Comparison of ENCODE assay signal across 8 cellular contexts in the genomic region with DNA sequence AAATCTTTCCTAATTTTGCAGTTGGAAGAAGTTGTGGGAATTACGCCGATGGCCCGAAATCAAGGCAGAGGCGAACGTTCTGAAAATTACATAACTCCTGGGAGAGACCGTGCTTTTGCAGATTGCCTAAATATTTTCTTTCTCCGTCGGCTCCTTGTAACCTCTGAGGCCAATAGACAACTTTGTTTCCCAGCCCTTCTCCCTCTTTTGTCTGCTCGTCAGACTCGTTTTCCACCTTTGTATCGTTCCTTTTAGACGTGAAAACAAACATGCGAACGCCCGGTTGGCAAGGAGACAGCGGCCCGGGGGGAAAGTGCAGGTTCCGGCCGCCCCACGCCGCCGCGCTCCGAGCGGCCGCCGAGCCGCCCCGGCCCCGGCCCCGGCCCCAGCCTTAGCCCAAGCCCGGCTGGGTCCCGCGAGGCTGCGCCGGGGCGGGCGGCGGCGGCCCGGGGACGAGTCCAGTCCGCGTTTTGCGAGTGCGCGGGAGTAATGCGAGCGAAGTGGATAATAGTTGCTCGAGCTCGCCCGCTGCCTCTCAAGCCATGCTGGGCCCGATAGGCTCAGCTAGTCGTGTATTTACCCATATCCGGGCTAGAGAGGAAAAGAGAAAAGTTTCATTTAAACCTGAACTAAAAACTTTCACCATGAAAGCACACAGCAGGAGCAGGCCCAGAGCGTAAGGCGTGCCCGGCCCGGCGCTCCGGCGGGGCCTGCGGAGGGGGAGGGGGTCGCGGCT. TPM values are rescaled to one million over a fixed set of nuclear protein-coding genes. Genes with fewer than 3 reads are reported as not detected.
DNase-seq lines count a peak whose midpoint lies in the region; ATAC-seq and TF ChIP-seq lines count a peak whose summit lies in the region.

Gene ARID1B (plus strand): TSS at position 538 of the 736 bp plus-strand sequence. CDS start 303 bp downstream, outside the sequence.

- no peaks in the 10 kb centered on the region for H3K36me3 ChIP-seq in ovary
- H3K36me3 ChIP-seq in thoracic aorta, result no peaks in the 10 kb centered on the region

- 0% methylated on average over 60 to 65 of the region's 65 CpGs for WGBS in ovary, 3 donors

- peak; percentile 38 for TF ChIP-seq POLR2A in ovary (IDR thresholded peaks at IDR 0.05)

- H3K9me3 ChIP-seq in ovary, result no peaks in the 10 kb centered on the region
- H3K9me3 ChIP-seq in thoracic aorta, result no peaks in the 10 kb centered on the region

- H3K4me3 ChIP-seq in ovary (peak within 1 kb of the TSS; percentile 79), thoracic aorta (peak within 1 kb of the TSS; percentile 89)

- peak in 1 of 3 donors; percentile 11 for TF ChIP-seq CTCF in ovary (IDR thresholded peaks at IDR 0.05)
- TF ChIP-seq CTCF in thoracic aorta (IDR thresholded peaks at IDR 0.05), result no peak

- ATAC-seq in GM21737 (IDR thresholded peaks at IDR 0.05; ENCODE audit: unreplicated experiment) (peak; percentile 40), SK-N-SH treated with all-trans-retinoic acid at 6 μM for 48 hours (peak; percentile 68), thoracic aorta (ENCODE audit: insufficient number of reproducible peaks, low FRiP score, low read depth) (no peak)

- DNase-seq in ELF-1 (ENCODE audit: low read depth, low spot score), result peak; percentile 71
- DNase-seq in Kasumi-1 (lab: John Stamatoyannopoulos, UW), result peak; percentile 49 to 62
- DNase-seq in activated naive CD4-positive, alpha-beta T cell treated with anti-CD3 and anti-CD28 coated beads, Interleukin-2, amount 50 U/mL, for 16 hours, result peak; percentile 79
- peak; percentile 83 for DNase-seq in glomerular visceral epithelial cell (ENCODE audit: extremely low spot score)
- peak; percentile 80 to 88 (median 82) for DNase-seq in ovary
- DNase-seq in thoracic aorta (ENCODE audit: low spot score), result peak; percentile 36

- intact Hi-C loops in ovary (cut with DNase I), result loop anchor here (2.0 to 10.0 kb wide), 5 partner anchors 55 to 248 kb away; no protein-coding TSS in a partner anchor

- no peak for TF ChIP-seq EP300 in ovary (IDR thresholded peaks at IDR 0.05)

- H3K27ac ChIP-seq in ovary (peak within 1 kb of the TSS; percentile 96 to 100), thoracic aorta (peak within 1 kb of the TSS; percentile 93 to 94)

- H3K27me3 ChIP-seq in ovary, result no peaks in the 10 kb centered on the region
- H3K27me3 ChIP-seq in thoracic aorta (replicated peaks; ENCODE audit: insufficient read depth), result no peaks in the 10 kb centered on the region

- peaks cover 2% of the 10 kb centered on the region for H3K4me1 ChIP-seq in ovary (ENCODE audit: insufficient read depth)
- H3K4me1 ChIP-seq in thoracic aorta (ENCODE audit: control insufficient read depth in 1 of 2, low read depth in 2 of 2), result peaks cover 19 to 40% of the 10 kb centered on the region in 2 donors

TF ChIP-seq in SK-N-SH treated with all-trans-retinoic acid at 6 μM for 48 hours, 23 proteins besides CTCF, POLR2A, EP300 and RAD21:
- TF ChIP-seq, protein P1, sequence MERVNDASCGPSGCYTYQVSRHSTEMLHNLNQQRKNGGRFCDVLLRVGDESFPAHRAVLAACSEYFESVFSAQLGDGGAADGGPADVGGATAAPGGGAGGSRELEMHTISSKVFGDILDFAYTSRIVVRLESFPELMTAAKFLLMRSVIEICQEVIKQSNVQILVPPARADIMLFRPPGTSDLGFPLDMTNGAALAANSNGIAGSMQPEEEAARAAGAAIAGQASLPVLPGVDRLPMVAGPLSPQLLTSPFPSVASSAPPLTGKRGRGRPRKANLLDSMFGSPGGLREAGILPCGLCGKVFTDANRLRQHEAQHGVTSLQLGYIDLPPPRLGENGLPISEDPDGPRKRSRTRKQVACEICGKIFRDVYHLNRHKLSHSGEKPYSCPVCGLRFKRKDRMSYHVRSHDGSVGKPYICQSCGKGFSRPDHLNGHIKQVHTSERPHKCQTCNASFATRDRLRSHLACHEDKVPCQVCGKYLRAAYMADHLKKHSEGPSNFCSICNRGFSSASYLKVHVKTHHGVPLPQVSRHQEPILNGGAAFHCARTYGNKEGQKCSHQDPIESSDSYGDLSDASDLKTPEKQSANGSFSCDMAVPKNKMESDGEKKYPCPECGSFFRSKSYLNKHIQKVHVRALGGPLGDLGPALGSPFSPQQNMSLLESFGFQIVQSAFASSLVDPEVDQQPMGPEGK (CRISPR knock-in tag; IDR thresholded peaks at IDR 0.05; ENCODE audit: borderline replicate concordance), result 0 out of 2 replicates have a peak, but pooled peaks have one; percentile 23
- no peak for TF ChIP-seq ZFP3 (CRISPR knock-in tag; IDR thresholded peaks at IDR 0.05)

RNA-seq across cellular contexts. Expression of gene ARID1B, which starts in this region (rescaled TPM):
- total RNA-seq in ovary, result 100 to 1,000 TPM in 6 of 7 donors, 10 to 100 TPM in 1; 96.3 to 144 (median 106) TPM
- 10 to 100 TPM; 33.2 to 58.5 TPM for polyA plus RNA-seq in ovary
- 100 to 1,000 TPM; 120 to 158 TPM for total RNA-seq in thoracic aorta
